Comparison of ENCODE assay signal across 17 cellular contexts in the genomic region with DNA sequence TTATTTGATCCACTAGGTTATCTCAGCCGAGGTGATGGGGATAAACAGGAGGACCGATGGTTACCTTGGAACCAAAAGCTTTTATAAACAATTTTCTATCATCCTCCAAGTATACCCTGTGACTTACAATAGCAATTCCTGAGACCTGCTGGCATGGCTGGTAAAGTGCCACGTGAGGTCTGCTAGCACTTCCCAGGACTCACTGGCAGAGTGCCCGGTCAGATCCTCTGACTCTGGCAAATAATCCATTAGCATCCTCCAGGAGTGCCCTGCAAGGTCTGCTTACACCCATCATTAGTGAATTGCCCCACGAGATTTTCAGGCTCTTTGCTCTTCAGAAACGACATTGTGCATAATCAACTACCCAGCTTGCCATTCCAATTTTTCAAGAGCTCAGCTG. TPM values are rescaled to one million over a fixed set of nuclear protein-coding genes. Genes with fewer than 3 reads are reported as not detected.
"Had no signal": no experiment of that assay in that cellular context is flagged by ENCODE, and none has a peak within 500 bp of the region (broad histone marks: within the 10 kb centered on the region; RNA-seq: fewer than 3 reads in every experiment).

No MANE protein-coding gene starts in this region.

RNA-seq across cellular contexts. Expression of a gene that starts 37.3 kb away (rescaled TPM):
- total RNA-seq: activated B cell treated with CpG ODN at 0.5 μM for 24 hours; activated CD4-positive, alpha-beta memory T cell treated with anti-CD3 and anti-CD28 coated beads for 36 hours; activated CD4-positive, alpha-beta T cell treated with anti-CD3 and anti-CD28 coated beads, Interleukin-2, amount 10 ng/mL, durations not matched to agents 24 days and 14 days; activated CD8-positive, alpha-beta memory T cell treated with anti-CD3 and anti-CD28 coated beads for 36 hours; activated CD8-positive, alpha-beta T cell treated with anti-CD3 and anti-CD28 coated beads for 36 hours; activated naive CD4-positive, alpha-beta T cell treated with anti-CD3 and anti-CD28 coated beads for 36 hours; activated naive CD4-positive, alpha-beta T cell treated with anti-CD3 and anti-CD28 coated beads, Interleukin-2, amount 50 U/mL, for 72 hours; activated naive CD8-positive, alpha-beta T cell treated with anti-CD3 and anti-CD28 coated beads for 36 hours; activated T-cell treated with anti-CD3 and anti-CD28 coated beads, Interleukin-2, amount 50 U/mL, for 72 hours; activated T-helper 1 cell treated with anti-CD3 and anti-CD28 coated beads, Interleukin-12 subunit alpha, Interleukin-12 subunit beta, Interleukin-2, Interleukin-4 antibody, amounts not matched to agents 30 ng/mL and 10 ng/mL and 1 ng/mL, durations not matched to agents 14 hours and 24 hours and 36 hours; activated T-helper 17 cell treated with anti-CD3 and anti-CD28 coated beads, Interleukin-2, amount 50 U/mL, for 72 hours; adrenal gland; aorta; astrocyte; body of pancreas; breast epithelium; cardiac muscle cell had no signal
